ENCODE assay signal across 17 cellular contexts in genomic region chr15:87744815-87745214, GRCh38.
"Had no signal": no experiment of that assay in that cellular context is flagged by ENCODE, and none has a peak within 500 bp of the region (broad histone marks: within the 10 kb centered on the region; RNA-seq: fewer than 3 reads in every experiment).

No MANE protein-coding gene starts in this region.

- ATAC-seq: effector memory CD8-positive, alpha-beta T cell; foreskin keratinocyte; gastroesophageal sphincter; heart left ventricle; left cardiac atrium; left lung; left ventricle myocardium superior; lower lobe of right lung; mucosa of descending colon; naive thymus-derived CD8-positive, alpha-beta T cell had no signal

- DNase-seq: colonic mucosa; cortex of kidney; effector CD8-positive, alpha-beta T cell; effector memory CD8-positive, alpha-beta T cell; endodermal cell; foreskin keratinocyte; heart left ventricle; hypothalamus; left cardiac atrium; left lung; left ventricle myocardium superior; lower lobe of right lung; mesenchymal stem cell; mucosa of descending colon; naive B cell; naive thymus-derived CD8-positive, alpha-beta T cell had no signal
